In genomic region chr19:44709434-44710266, GRCh38 we compare ENCODE assay signal across 17 cellular contexts. TPM values are rescaled to one million over a fixed set of nuclear protein-coding genes. Genes with fewer than 3 reads are reported as not detected.
"Had no signal": no experiment of that assay in that cellular context is flagged by ENCODE, and none has a peak within 500 bp of the region (broad histone marks: within the 10 kb centered on the region; RNA-seq: fewer than 3 reads in every experiment).

No MANE protein-coding gene starts in this region.

RNA-seq across cellular contexts. Expression of gene CEACAM16, which starts 10.7 kb away (rescaled TPM):
- total RNA-seq: activated CD4-positive, alpha-beta memory T cell treated with anti-CD3 and anti-CD28 coated beads, Interleukin-2, amount 10 ng/mL, durations not matched to agents 7 days and 5 days; activated CD4-positive, alpha-beta T cell treated with anti-CD3 and anti-CD28 coated beads, Interleukin-2, amount 10 ng/mL, durations not matched to agents 7 days and 5 days; activated naive CD4-positive, alpha-beta T cell treated with anti-CD3 and anti-CD28 coated beads, Interleukin-2, amount 50 U/mL, for 72 hours; activated naive CD8-positive, alpha-beta T cell treated with anti-CD3 and anti-CD28 coated beads, Interleukin-2, amount 10 ng/mL, durations not matched to agents 7 days and 5 days; activated T-cell treated with anti-CD3 and anti-CD28 coated beads, Interleukin-2, amount 50 U/mL, for 72 hours; ascending aorta; breast epithelium; cardiac septum; cerebellum; dorsolateral prefrontal cortex; endodermal cell; esophagus muscularis mucosa; foreskin keratinocyte; gastrocnemius medialis; heart left ventricle; T-helper 2 cell treated with Interferon-gamma antibody and Interleukin-4, amounts not matched to agents 100 ng/mL and 5 ng/mL, for 36 hours; WTC11 had no signal
- polyA plus RNA-seq: foreskin keratinocyte, heart left ventricle had no signal
